Comparison of ENCODE assay signal across 12 cellular contexts in the genomic region with DNA sequence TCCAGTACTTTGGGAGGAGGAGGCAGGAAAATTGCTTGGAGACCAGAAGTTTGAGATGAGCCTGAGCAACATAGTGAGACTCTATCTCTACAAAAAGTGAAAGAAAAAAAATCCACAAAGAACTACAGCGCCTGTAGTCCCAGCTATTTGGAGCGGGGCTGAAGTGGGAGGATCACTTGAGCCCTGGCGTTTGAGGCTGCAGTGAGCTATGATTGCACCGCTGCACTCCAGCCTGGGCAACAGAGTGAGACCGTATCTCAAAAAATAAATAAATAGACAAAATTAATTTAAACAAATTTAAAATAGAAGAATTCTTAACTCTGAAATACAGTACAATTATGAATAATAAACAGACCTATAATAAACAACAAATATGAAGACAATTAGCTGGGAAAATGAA. TPM values are rescaled to one million over a fixed set of nuclear protein-coding genes. Genes with fewer than 3 reads are reported as not detected.
A peak's percentile ranks its signal among the peaks of the same experiment; 100 is the strongest.
DNase-seq lines count a peak whose midpoint lies in the region; ATAC-seq and TF ChIP-seq lines count a peak whose summit lies in the region.
"Had no signal": no experiment of that assay in that cellular context is flagged by ENCODE, and none has a peak within 500 bp of the region (broad histone marks: within the 10 kb centered on the region; RNA-seq: fewer than 3 reads in every experiment).

No MANE protein-coding gene starts in this region.

- no peak overlapping the region for H3K27ac ChIP-seq in breast epithelium
- peak overlapping the region in 3 of 4 donors; percentile 15 to 62 (median 39) for H3K27ac ChIP-seq in body of pancreas
- H3K27ac ChIP-seq in testis = no peak overlapping the region
- H3K27ac ChIP-seq: upper lobe of left lung had no signal

- H3K27me3 ChIP-seq in breast epithelium (no peaks in the 10 kb centered on the region), body of pancreas (no peaks in the 10 kb centered on the region), testis (no peaks in the 10 kb centered on the region)
- H3K27me3 ChIP-seq: upper lobe of left lung had no signal

- H3K27me3 Mint-ChIP-seq in MCF 10A (ENCODE audit: insufficient read depth, unreplicated experiment) (no peaks in the 10 kb centered on the region), type B pancreatic cell (no peaks in the 10 kb centered on the region)
- H3K27me3 Mint-ChIP-seq: activated naive CD4-positive, alpha-beta T cell treated with anti-CD3 and anti-CD28 coated beads, Interleukin-2, amount 10 ng/mL, durations not matched to agents 7 days and 5 days had no signal

- CTCF ChIA-PET in MCF 10A (lab: Yijun Ruan, JAX) = interaction anchor here (0.5 to 2.8 kb wide), 27 partner anchors 16 to 342 kb away, joined by 3 to 37 read pairs (median 4); a partner anchor contains a TSS

- H3K9me3 ChIP-seq in breast epithelium = no peaks in the 10 kb centered on the region
- no peaks in the 10 kb centered on the region for H3K9me3 ChIP-seq in body of pancreas
- no peaks in the 10 kb centered on the region for H3K9me3 ChIP-seq in testis
- H3K9me3 ChIP-seq: upper lobe of left lung had no signal

- ATAC-seq in body of pancreas (peak; percentile 62), GM21360 (IDR thresholded peaks at IDR 0.05; ENCODE audit: unreplicated experiment) (no peak)

- intact Hi-C loops in MCF 10A (cut with micrococcal nuclease) = loop anchor here (1.0 to 2.0 kb wide), 3 partner anchors 58 to 172 kb away; no protein-coding TSS in a partner anchor
- intact Hi-C loops in breast epithelium (cut with DNase I; ENCODE audit: low total_unique reads) = no loop called here
- intact Hi-C loops in body of pancreas (cut with DNase I) = loop anchor here (10.0 kb wide), 1 partner anchor 174 kb away; no protein-coding TSS in a partner anchor
- intact Hi-C loops in testis (cut with DNase I; ENCODE audit: low total_unique reads) = no loop called here

- TF ChIP-seq CTCF in MCF 10A (IDR thresholded peaks at IDR 0.05; ENCODE audit: unreplicated experiment) (no peak), breast epithelium (IDR thresholded peaks at IDR 0.05) (no peak), body of pancreas (IDR thresholded peaks at IDR 0.05) (no peak), type B pancreatic cell (conservative IDR thresholded peaks at IDR 0.05) (no peak), testis (IDR thresholded peaks at IDR 0.05) (no peak)

- BruUV-seq in MCF 10A (replicated peaks; lab: Mats Ljungman, UMichigan) = TSS peak; percentile 88

- peak; percentile 59 for DNase-seq in MCF 10A (ENCODE audit: unreplicated experiment)
- DNase-seq in breast epithelium (ENCODE audit: low spot score in 2 of 2) = no peak
- DNase-seq in body of pancreas = peak; percentile 37 to 70 (median 48)
- DNase-seq in kidney glomerular epithelial cell (lab: John Stamatoyannopoulos, UW) = peak; percentile 28
- no peak for DNase-seq in type B pancreatic cell (ENCODE audit: extremely low spot score, unreplicated experiment)
- DNase-seq in testis = no peak
- no peak for DNase-seq in globus pallidus (ENCODE audit: low spot score)
- DNase-seq: ACHN; activated naive CD4-positive, alpha-beta T cell treated with anti-CD3 and anti-CD28 coated beads, Interleukin-2, amount 10 ng/mL, durations not matched to agents 7 days and 5 days; foreskin fibroblast; upper lobe of left lung had no signal

- no peaks in the 10 kb centered on the region for H3K9me3 Mint-ChIP-seq in MCF 10A (ENCODE audit: unreplicated experiment)
- H3K9me3 Mint-ChIP-seq in type B pancreatic cell = no peaks in the 10 kb centered on the region
- H3K9me3 Mint-ChIP-seq: activated naive CD4-positive, alpha-beta T cell treated with anti-CD3 and anti-CD28 coated beads, Interleukin-2, amount 10 ng/mL, durations not matched to agents 7 days and 5 days had no signal

- WGBS in body of pancreas, 2 donors = 31 to 43% methylated on average over 5 of the region's 5 CpGs
- WGBS in testis, 2 donors = 87% methylated on average over 5 of the region's 5 CpGs

- H3K36me3 ChIP-seq in breast epithelium = no peaks in the 10 kb centered on the region
- no peaks in the 10 kb centered on the region for H3K36me3 ChIP-seq in body of pancreas (replicated peaks in 1 of 2; ENCODE audit: insufficient read depth in 1 of 2, low read depth in 2 of 2)
- H3K36me3 ChIP-seq in testis (ENCODE audit: low read depth, missing control alignments) = no peaks in the 10 kb centered on the region
- H3K36me3 ChIP-seq: upper lobe of left lung had no signal

- H3K4me1 Mint-ChIP-seq in MCF 10A (ENCODE audit: insufficient read depth, unreplicated experiment) (peaks cover 46% of the 10 kb centered on the region), type B pancreatic cell (ENCODE audit: unreplicated experiment) (peaks cover 6% of the 10 kb centered on the region)
- H3K4me1 Mint-ChIP-seq: activated naive CD4-positive, alpha-beta T cell treated with anti-CD3 and anti-CD28 coated beads, Interleukin-2, amount 10 ng/mL, durations not matched to agents 7 days and 5 days had no signal

- H3K4me1 ChIP-seq in breast epithelium = no peaks in the 10 kb centered on the region
- H3K4me1 ChIP-seq in body of pancreas = peaks cover 35% of the 10 kb centered on the region
- no peaks in the 10 kb centered on the region for H3K4me1 ChIP-seq in testis
- H3K4me1 ChIP-seq: upper lobe of left lung had no signal

- POLR2A ChIA-PET in MCF 10A (lab: Yijun Ruan, JAX) = interaction anchor here (0.5 to 2.8 kb wide), 37 partner anchors 9 to 289 kb away, joined by 3 to 57 read pairs (median 4); a partner anchor contains a TSS

- no peaks in the 10 kb centered on the region for H3K36me3 Mint-ChIP-seq in MCF 10A (ENCODE audit: insufficient read depth, unreplicated experiment)
- no peaks in the 10 kb centered on the region for H3K36me3 Mint-ChIP-seq in type B pancreatic cell
- H3K36me3 Mint-ChIP-seq: activated naive CD4-positive, alpha-beta T cell treated with anti-CD3 and anti-CD28 coated beads, Interleukin-2, amount 10 ng/mL, durations not matched to agents 7 days and 5 days had no signal

- H3K4me3 Mint-ChIP-seq in MCF 10A (ENCODE audit: unreplicated experiment) = peak overlapping the region; percentile 59
- no peak overlapping the region for H3K4me3 Mint-ChIP-seq in type B pancreatic cell
- H3K4me3 Mint-ChIP-seq: activated naive CD4-positive, alpha-beta T cell treated with anti-CD3 and anti-CD28 coated beads, Interleukin-2, amount 10 ng/mL, durations not matched to agents 7 days and 5 days had no signal

- H3K4me3 ChIP-seq in breast epithelium (no peak overlapping the region), body of pancreas (no peak overlapping the region), testis (no peak overlapping the region)
- H3K4me3 ChIP-seq: upper lobe of left lung had no signal

- TF ChIP-seq POLR2A in breast epithelium (IDR thresholded peaks at IDR 0.05) (no peak), body of pancreas (IDR thresholded peaks at IDR 0.05) (no peak), testis (IDR thresholded peaks at IDR 0.05) (no peak)

- H3K27ac Mint-ChIP-seq in MCF 10A (ENCODE audit: low read depth, unreplicated experiment) = peak overlapping the region; percentile 98
- peak overlapping the region; percentile 75 for H3K27ac Mint-ChIP-seq in type B pancreatic cell
- H3K27ac Mint-ChIP-seq: activated naive CD4-positive, alpha-beta T cell treated with anti-CD3 and anti-CD28 coated beads, Interleukin-2, amount 10 ng/mL, durations not matched to agents 7 days and 5 days had no signal

RNA-seq across cellular contexts. Expression of a gene that starts 40.9 kb away (rescaled TPM):
- total RNA-seq in MCF 10A (2022) (3.2 and 3.3 TPM in 2 replicates), breast epithelium (10 to 100 TPM; 10.4 to 23.7 (median 22.0) TPM), body of pancreas (1 to 10 TPM in 1 of 2 donors, under 1 TPM in 1; 0.33 to 5.4 TPM), type B pancreatic cell (ENCODE audit: low replicate concordance) (5.7 and 7.3 TPM in 2 replicates), testis (10 to 100 TPM in 1 of 2 donors, 1 to 10 TPM in 1; 10.0 to 14.4 TPM)
- polyA plus RNA-seq in testis (ENCODE audit: insufficient read depth, low read depth, low replicate concordance) = 25.1 TPM

Comparison
In these comparisons a context has a peak if more than half of its experiments do, and no peak if none do; other contexts are left out.
1. DNase-seq: peak in MCF 10A (single experiment), body of pancreas (4 of 4) and kidney glomerular epithelial cell (single experiment); none in breast epithelium (0 of 2), type B pancreatic cell (single experiment), testis (single experiment) and globus pallidus (single experiment).
2. intact Hi-C loops: an anchor here in MCF 10A (1.0 to 2.0 kb wide) and body of pancreas (10.0 kb wide); none called in breast epithelium and testis.
3. H3K27ac ChIP-seq: peak in body of pancreas (3 of 4); none in breast epithelium (0 of 2) and testis (0 of 2).